ENCODE assay signal across 9 cellular contexts in genomic region chr6:101397199-101397598, GRCh38. TPM values are rescaled to one million over a fixed set of nuclear protein-coding genes. Genes with fewer than 3 reads are reported as not detected.
DNase-seq lines count a peak whose midpoint lies in the region; ATAC-seq and TF ChIP-seq lines count a peak whose summit lies in the region.
"Had no signal": no experiment of that assay in that cellular context is flagged by ENCODE, and none has a peak within 500 bp of the region (broad histone marks: within the 10 kb centered on the region; RNA-seq: fewer than 3 reads in every experiment).

No MANE protein-coding gene starts in this region.

- H3K79me1 ChIP-seq in H9 (ENCODE audit: insufficient read depth, low read depth, low read length, poor library complexity, severe bottlenecking) (no peaks in the 10 kb centered on the region), neuronal stem cell (ENCODE audit: low read depth, low read length) (no peaks in the 10 kb centered on the region)

- H3K4me2 ChIP-seq in H9 (ENCODE audit: insufficient read depth, insufficient read length, low read length) (no peak overlapping the region), neuronal stem cell (ENCODE audit: insufficient read depth, low read length, poor library complexity, severe bottlenecking) (no peak overlapping the region)

- no peak overlapping the region for H3K4me3 ChIP-seq in A673 (ENCODE audit: low read depth, low read length, poor library complexity, severe bottlenecking)
- no peak overlapping the region for H3K4me3 ChIP-seq in body of pancreas
- H3K4me3 ChIP-seq in neuronal stem cell (ENCODE audit: low read length in 2 of 2) = no peak overlapping the region
- no peak overlapping the region for H3K4me3 ChIP-seq in thyroid gland (replicated peaks in 1 of 3)
- H3K4me3 ChIP-seq: Peyer's patch had no signal

- H2AK5ac ChIP-seq in H9 (ENCODE audit: insufficient read length, low read length) (no peak overlapping the region), neuronal stem cell (ENCODE audit: low read depth, low read length) (no peak overlapping the region)

- H2BK20ac ChIP-seq in H9 (ENCODE audit: low read depth, low read length, poor library complexity, severe bottlenecking) = no peak overlapping the region

- H4K91ac ChIP-seq in H9 (ENCODE audit: insufficient read length, low read depth, low read length) (no peak overlapping the region), neuronal stem cell (ENCODE audit: low read depth, low read length, poor library complexity) (no peak overlapping the region)

- H3T11ph ChIP-seq in H9 (ENCODE audit: low read length) = no peak overlapping the region

- peaks cover 30% of the 10 kb centered on the region for H3K23me2 ChIP-seq in H9 (ENCODE audit: insufficient read length, low read depth, low read length, poor library complexity, severe bottlenecking)

- H3K4me3 Mint-ChIP-seq in H9 (no peak overlapping the region), chondrocyte (ENCODE audit: unreplicated experiment) (no peak overlapping the region)

- H3K27ac Mint-ChIP-seq in H9 (no peak overlapping the region), chondrocyte (ENCODE audit: unreplicated experiment) (no peak overlapping the region)

- H3K4ac ChIP-seq in H9 (ENCODE audit: low read depth, low read length) (no peak overlapping the region), neuronal stem cell (ENCODE audit: low read length) (no peak overlapping the region)

- intact Hi-C loops in A673 (cut with micrococcal nuclease; ENCODE audit: unreplicated experiment) = loop anchor here (5.0 to 10.0 kb wide), 2 partner anchors 525 to 658 kb away; no protein-coding TSS in a partner anchor
- intact Hi-C loops in body of pancreas (cut with DNase I) = no loop called here
- intact Hi-C loops in thyroid gland (cut with DNase I) = no loop called here

- WGBS in H9 (ENCODE audit: extremely low coverage, insufficient read length, low lambda C conversion rate) = no CpG with 5 or more reads among the region's 4 CpGs
- 9 to 16% methylated on average over 4 of the region's 4 CpGs for WGBS in body of pancreas, 2 donors
- no CpG with 5 or more reads among the region's 4 CpGs for WGBS in neuronal stem cell (ENCODE audit: extremely low coverage in 2 of 2, insufficient read length in 2 of 2, insufficient replicate concordance in 1 of 2), 2 donors
- WGBS in thyroid gland, 2 donors = 7 to 15% methylated on average over 4 of the region's 4 CpGs

- H4K5ac ChIP-seq in H9 (ENCODE audit: insufficient read length, low read depth, low read length) = no peak overlapping the region

- H3K27me3 Mint-ChIP-seq in H9 (ENCODE audit: low read depth) (peaks cover 82% of the 10 kb centered on the region), chondrocyte (ENCODE audit: low read depth) (peaks cover 17% of the 10 kb centered on the region)

- H3K23ac ChIP-seq in H9 (ENCODE audit: insufficient read length, low read depth, low read length) (no peak overlapping the region), neuronal stem cell (ENCODE audit: low read depth, low read length, poor library complexity) (no peak overlapping the region)

- no peaks in the 10 kb centered on the region for H3K27me3 ChIP-seq in A673 (replicated peaks; ENCODE audit: insufficient read depth, low read depth, low read length, poor library complexity)
- peaks cover 5% of the 10 kb centered on the region; the same call in 1 of the 2 replicates for H3K27me3 ChIP-seq in H9 (ENCODE audit: insufficient read depth, low read length)
- no peaks in the 10 kb centered on the region for H3K27me3 ChIP-seq in body of pancreas
- peaks cover 6 to 45% (median 21%) of the 10 kb centered on the region in 3 experiments for H3K27me3 ChIP-seq in neuronal stem cell (ENCODE audit: control insufficient read depth in 3 of 3, insufficient read depth in 3 of 3, low read depth in 1 of 3, low read length in 3 of 3)
- no peaks in the 10 kb centered on the region for H3K27me3 ChIP-seq in thyroid gland

- no peak overlapping the region for H2AFZ ChIP-seq in H9 (ENCODE audit: low read length)
- no peak overlapping the region for H2AFZ ChIP-seq in neuronal stem cell (ENCODE audit: low read length)

- H3K4me1 Mint-ChIP-seq in H9 (peaks cover 30 to 34% of the 10 kb centered on the region in 2 experiments), chondrocyte (ENCODE audit: low read depth) (peaks cover 43% of the 10 kb centered on the region)

- no peak overlapping the region for H3K27ac ChIP-seq in A673 (ENCODE audit: low read depth, low read length, poor library complexity, severe bottlenecking)
- no peak overlapping the region for H3K27ac ChIP-seq in H9 (ENCODE audit: insufficient read length, low read depth, low read length)
- H3K27ac ChIP-seq in body of pancreas = no peak overlapping the region
- H3K27ac ChIP-seq in neuronal stem cell (replicated peaks; ENCODE audit: low read length) = no peak overlapping the region
- H3K27ac ChIP-seq in thyroid gland = no peak overlapping the region
- H3K27ac ChIP-seq: Peyer's patch had no signal

- H2BK15ac ChIP-seq in H9 (ENCODE audit: low read depth, low read length) (no peak overlapping the region), neuronal stem cell (ENCODE audit: low read length) (no peak overlapping the region)

- peak; percentile 57 for DNase-seq in A673 (ENCODE audit: low spot score)
- no peak for DNase-seq in H9
- peak; percentile 81 for DNase-seq in NCI-H526 treated with DMSO at 0.1 percent for 48 hours (lab: John Stamatoyannopoulos, UW)
- no peak for DNase-seq in chondrocyte (ENCODE audit: low spot score)
- no peak for DNase-seq in body of pancreas
- DNase-seq in superior temporal gyrus (ENCODE audit: extremely low spot score) = no peak
- no peak for DNase-seq in neuronal stem cell (ENCODE audit: low spot score)
- no peak for DNase-seq in thyroid gland

- peaks cover 13% of the 10 kb centered on the region for H3K4me1 ChIP-seq in A673 (ENCODE audit: insufficient read depth, low read length, poor library complexity, severe bottlenecking)
- peaks cover 7% of the 10 kb centered on the region; the same call in 1 of the 2 replicates for H3K4me1 ChIP-seq in H9 (ENCODE audit: insufficient read depth, low read length)
- H3K4me1 ChIP-seq in body of pancreas = peaks cover 13% of the 10 kb centered on the region
- peaks cover 7 to 9% of the 10 kb centered on the region in 2 donors for H3K4me1 ChIP-seq in neuronal stem cell (ENCODE audit: control insufficient read depth in 2 of 2, insufficient read depth in 1 of 2, low read depth in 1 of 2, low read length in 2 of 2)
- peaks cover under 1 to 4% of the 10 kb centered on the region in 2 donors for H3K4me1 ChIP-seq in thyroid gland

- no peak overlapping the region for H3K14ac ChIP-seq in H9 (ENCODE audit: insufficient read depth, low read length)
- H3K14ac ChIP-seq in neuronal stem cell (ENCODE audit: low read length) = no peak overlapping the region

- POLR2A ChIA-PET in A673 (lab: Charles Lee; ENCODE audit: low non-redundant PET) = no interaction called here

- no peak for ATAC-seq in body of pancreas

- TF ChIP-seq CTCF in A673 (conservative IDR thresholded peaks at IDR 0.05; ENCODE audit: low read depth, low read length) (peak; percentile 43; the same call in 1 of the 2 replicates), H9 (conservative IDR thresholded peaks at IDR 0.05) (peak; percentile 76), chondrocyte (IDR thresholded peaks at IDR 0.05) (peak; percentile 70), body of pancreas (IDR thresholded peaks at IDR 0.05) (no peak), thyroid gland (IDR thresholded peaks at IDR 0.05) (no peak)

- H2BK12ac ChIP-seq in H9 (ENCODE audit: insufficient read length, low read depth, low read length) (no peak overlapping the region), neuronal stem cell (ENCODE audit: low read length) (no peak overlapping the region)

- H3K56ac ChIP-seq in H9 (ENCODE audit: insufficient read length, low read depth, low read length) = no peak overlapping the region

- no peak overlapping the region for H2BK120ac ChIP-seq in H9 (ENCODE audit: low read depth, low read length, poor library complexity, severe bottlenecking)
- H2BK120ac ChIP-seq in neuronal stem cell (ENCODE audit: low read depth, low read length) = no peak overlapping the region

- H3K9ac ChIP-seq in H9 (ENCODE audit: extremely low read depth, insufficient read length, low read length) = no peak overlapping the region
- H3K9ac ChIP-seq in neuronal stem cell (ENCODE audit: low read depth, low read length, poor library complexity) = no peak overlapping the region

- H4K20me1 ChIP-seq in H9 (ENCODE audit: control insufficient read depth, insufficient read depth, insufficient read length) = no peaks in the 10 kb centered on the region

- H3K9me3 Mint-ChIP-seq in H9 (no peaks in the 10 kb centered on the region; a peak in 1 of 5 replicates), chondrocyte (ENCODE audit: low read depth) (no peaks in the 10 kb centered on the region)

- no TSS peak for BruUV-seq in A673 (replicated peaks; lab: Mats Ljungman, UMichigan)

- TF ChIP-seq POLR2A in body of pancreas (IDR thresholded peaks at IDR 0.05) (no peak), thyroid gland (IDR thresholded peaks at IDR 0.05) (no peak)

- H3K9me3 ChIP-seq in A673 (ENCODE audit: low read depth, low read length, poor library complexity, severe bottlenecking) (no peaks in the 10 kb centered on the region), H9 (ENCODE audit: control insufficient read depth, low read depth, low read length) (no peaks in the 10 kb centered on the region), body of pancreas (no peaks in the 10 kb centered on the region), neuronal stem cell (replicated peaks in 1 of 2; ENCODE audit: control insufficient read depth in 2 of 2, insufficient read depth in 1 of 2, low read depth in 1 of 2, low read length in 2 of 2) (no peaks in the 10 kb centered on the region), thyroid gland (no peaks in the 10 kb centered on the region)

- H2BK5ac ChIP-seq in H9 (ENCODE audit: insufficient read length, low read length) (no peak overlapping the region), neuronal stem cell (ENCODE audit: low read length) (no peak overlapping the region)

- H3K36me3 ChIP-seq in A673 (ENCODE audit: insufficient read depth, low read length, poor library complexity, severe bottlenecking) (peaks cover 12% of the 10 kb centered on the region), body of pancreas (replicated peaks in 1 of 2; ENCODE audit: insufficient read depth in 1 of 2, low read depth in 2 of 2) (no peaks in the 10 kb centered on the region), neuronal stem cell (replicated peaks in 1 of 2; ENCODE audit: control insufficient read depth in 2 of 2, insufficient read depth in 2 of 2, low read length in 2 of 2) (no peaks in the 10 kb centered on the region), thyroid gland (no peaks in the 10 kb centered on the region)

- no peaks in the 10 kb centered on the region; a peak in 1 of 7 replicates for H3K36me3 Mint-ChIP-seq in H9 (ENCODE audit: insufficient read depth in 1 of 3, low read depth in 3 of 3)
- H3K36me3 Mint-ChIP-seq in chondrocyte (ENCODE audit: low read depth) = peaks cover 5% of the 10 kb centered on the region

- H4K8ac ChIP-seq in H9 (replicated peaks; ENCODE audit: insufficient read length, low read depth, low read length) (no peak overlapping the region), neuronal stem cell (ENCODE audit: low read depth, low read length) (no peak overlapping the region)

- no peak overlapping the region for H3K18ac ChIP-seq in H9 (ENCODE audit: insufficient read length, low read depth, low read length)
- no peak overlapping the region for H3K18ac ChIP-seq in neuronal stem cell (ENCODE audit: low read length)

- CTCF ChIA-PET in A673 (lab: Charles Lee) = no interaction called here

- no peaks in the 10 kb centered on the region for H3K79me2 ChIP-seq in H9 (ENCODE audit: insufficient read depth, low read length)

RNA-seq across cellular contexts. Expression of gene GRIK2, which starts 3.7 kb away (rescaled TPM):
- 62.1 and 65.6 TPM in 2 replicates for total RNA-seq in A673 (2021)
- 0.70 and 0.90 TPM in 2 replicates for total RNA-seq in H9 (2021)
- 8.2 to 15.8 TPM (median 8.3 TPM) in 3 replicates for total RNA-seq in chondrocyte
- total RNA-seq in body of pancreas = 1 to 10 TPM in 1 of 2 donors, under 1 TPM in 1; 0.52 to 7.9 TPM
- polyA plus RNA-seq in neuronal stem cell (2013, experiment 1 of 2) = 0.20 TPM
- 0.21 TPM for polyA plus RNA-seq in neuronal stem cell (2013, experiment 2 of 2)
- 10 to 100 TPM in 2 of 4 donors, 1 to 10 TPM in 2; 1.4 to 51.9 (median 9.6) TPM for total RNA-seq in thyroid gland

Comparison
In these comparisons a context has a peak if more than half of its experiments do, and no peak if none do; other contexts are left out.
1. DNase-seq: peak in A673 (single experiment) and NCI-H526 treated with DMSO at 0.1 percent for 48 hours (single experiment); none in H9 (single experiment), chondrocyte (single experiment), body of pancreas (0 of 4), superior temporal gyrus (single experiment), neuronal stem cell (single experiment) and thyroid gland (0 of 2).
2. CTCF ChIP-seq: peak in A673 (single experiment), H9 (single experiment) and chondrocyte (single experiment); none in body of pancreas (0 of 7) and thyroid gland (0 of 6).